17 cellular contexts compared by ENCODE assay signal in genomic region chr14:61219673-61220072, GRCh38.
DNase-seq lines count a peak whose midpoint lies in the region; ATAC-seq, FAIRE-seq and TF ChIP-seq lines count a peak whose summit lies in the region.
"Had no signal": no experiment of that assay in that cellular context is flagged by ENCODE, and none has a peak within 500 bp of the region (broad histone marks: within the 10 kb centered on the region; RNA-seq: fewer than 3 reads in every experiment).

No MANE protein-coding gene starts in this region.

- no peak for TF ChIP-seq POLR2A in H54 (IDR thresholded peaks at IDR 0.05; ENCODE audit: low read depth, low read length)

- ATAC-seq in HG02798 (IDR thresholded peaks at IDR 0.05; ENCODE audit: poor library complexity, unreplicated experiment), result no peak

- TF ChIP-seq CTCF in choroid plexus epithelial cell (conservative IDR thresholded peaks at IDR 0.05; ENCODE audit: low read depth, low read length) (no peak), nephron (IDR thresholded peaks at IDR 0.05; ENCODE audit: unreplicated experiment in 3 of 3) (no peak)

- H3K9me3 Mint-ChIP-seq in nephron, result no peaks in the 10 kb centered on the region

- peak overlapping the region; percentile 78 to 89 (median 88) for H3K27ac Mint-ChIP-seq in nephron
- H3K27ac Mint-ChIP-seq: CD4-positive, alpha-beta memory T cell had no signal

- H3K4me3 ChIP-seq in choroid plexus epithelial cell (ENCODE audit: low read depth, low read length), result no peak overlapping the region
- H3K4me3 ChIP-seq: MG63, Peyer's patch had no signal

- FAIRE-seq in H54 (lab: Jason Lieb, UNC), result peak; percentile 36

- no peaks in the 10 kb centered on the region for H3K36me3 Mint-ChIP-seq in nephron (ENCODE audit: low read depth)
- H3K36me3 Mint-ChIP-seq: CD4-positive, alpha-beta memory T cell had no signal

- peaks cover 72% of the 10 kb centered on the region for H3K4me1 Mint-ChIP-seq in nephron
- H3K4me1 Mint-ChIP-seq: CD4-positive, alpha-beta memory T cell had no signal

- H3K27me3 Mint-ChIP-seq in nephron (ENCODE audit: low read depth), result peaks cover 4% of the 10 kb centered on the region

- DNase-seq in AG08395 (ENCODE audit: low spot score) (peak; percentile 10), H54 (ENCODE audit: insufficient read length, low spot score) (no peak), choroid plexus epithelial cell (ENCODE audit: low read depth) (peak; percentile 39), NCI-H2081 (lab: John Stamatoyannopoulos, UW) (no peak), NOMO-1 treated with dmso at 0.1 percent for 144 hours (lab: John Stamatoyannopoulos, UW; ENCODE audit: unreplicated experiment) (no peak)
- DNase-seq: BE2C; CD4-positive, alpha-beta memory T cell; DMS79; GDM1; MG63; NCI-H1105; NCI-H1694 treated with DMSO at 0.1 percent for 48 hours; NCI-H774; Peyer's patch; Right ventricle myocardium superior had no signal

- no peak overlapping the region for H3K4me3 Mint-ChIP-seq in nephron
- H3K4me3 Mint-ChIP-seq: CD4-positive, alpha-beta memory T cell had no signal

Comparison
In these comparisons a context has a peak if more than half of its experiments do, and no peak if none do; other contexts are left out.
1. DNase-seq: peak in AG08395 (single experiment) and choroid plexus epithelial cell (single experiment); none in H54 (single experiment), NCI-H2081 (0 of 2) and NOMO-1 treated with dmso at 0.1 percent for 144 hours (single experiment).